Comparison of ENCODE assay signal across 1 cellular context in genomic region chr6:42217165-42217522, GRCh38.
TF ChIP-seq lines count a peak whose summit lies in the region.

No MANE protein-coding gene starts in this region.

TF ChIP-seq in endothelial cell of umbilical vein, 7 proteins besides CTCF, POLR2A, EP300 and RAD21:
- no peak for TF ChIP-seq POLR2AphosphoS5 (IDR thresholded peaks at IDR 0.05; ENCODE audit: insufficient read depth, low read depth, low read length)
- TF ChIP-seq EZH2 (IDR thresholded peaks at IDR 0.05; ENCODE audit: borderline replicate concordance, low read depth, low read length, severe bottlenecking): no peak
- no peak for TF ChIP-seq GATA2 (IDR thresholded peaks at IDR 0.05; ENCODE audit: insufficient read depth, insufficient read length, low read depth, low read length)
- no peak for TF ChIP-seq FOS (IDR thresholded peaks at IDR 0.05; ENCODE audit: borderline replicate concordance, insufficient read depth, low read length)
- no peak for TF ChIP-seq MAX (IDR thresholded peaks at IDR 0.05; ENCODE audit: insufficient read depth, insufficient read length)
- TF ChIP-seq JUN (IDR thresholded peaks at IDR 0.05; ENCODE audit: borderline replicate concordance, insufficient read depth, insufficient read length, low read depth): no peak
- no peak for TF ChIP-seq MYC (IDR thresholded peaks at IDR 0.05; ENCODE audit: low read depth, low read length)
